Comparison of ENCODE assay signal across 1 cellular context in the genomic region with DNA sequence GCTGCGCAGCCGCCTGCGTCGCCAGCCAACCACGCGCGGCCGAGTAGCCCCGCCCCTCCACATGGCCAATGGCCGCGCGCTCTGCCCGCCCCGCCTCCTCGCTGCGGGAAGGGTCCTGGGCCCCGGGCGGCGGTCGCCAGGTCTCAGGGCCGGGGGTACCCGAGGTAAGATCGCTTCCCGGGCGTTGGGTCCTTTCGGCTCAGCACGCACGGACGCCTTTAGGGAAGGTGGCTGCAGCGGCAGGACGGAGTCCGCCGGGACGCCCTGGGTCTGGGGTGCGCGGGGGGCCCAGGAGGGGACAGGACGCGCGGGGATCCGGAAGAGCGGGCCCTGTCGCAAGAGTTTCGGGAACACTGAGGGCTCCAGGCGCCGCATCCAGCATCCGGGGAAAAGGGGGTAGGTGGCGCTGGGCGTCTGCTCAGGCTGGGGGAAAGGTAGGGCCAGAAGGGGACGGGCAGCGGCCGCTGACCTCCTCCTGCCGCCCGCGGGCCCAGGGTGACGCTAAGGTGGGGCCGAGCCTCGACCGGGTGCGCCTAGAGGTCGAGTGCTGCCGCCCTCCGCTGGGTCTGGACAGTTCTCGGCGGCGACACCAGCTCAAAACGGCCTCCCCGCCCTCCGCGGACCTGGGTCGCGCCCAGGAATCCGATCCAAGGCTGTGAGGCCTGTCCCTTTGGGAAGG.
TF ChIP-seq lines count a peak whose summit lies in the region.

A gene (plus strand): TSS at position 95 of the 679 bp plus-strand sequence. CDS start 7,791 bp downstream, outside the sequence.

TF ChIP-seq in HCT116, 20 proteins besides CTCF, POLR2A, EP300 and RAD21 (continued from another document):
- TF ChIP-seq, protein P1, sequence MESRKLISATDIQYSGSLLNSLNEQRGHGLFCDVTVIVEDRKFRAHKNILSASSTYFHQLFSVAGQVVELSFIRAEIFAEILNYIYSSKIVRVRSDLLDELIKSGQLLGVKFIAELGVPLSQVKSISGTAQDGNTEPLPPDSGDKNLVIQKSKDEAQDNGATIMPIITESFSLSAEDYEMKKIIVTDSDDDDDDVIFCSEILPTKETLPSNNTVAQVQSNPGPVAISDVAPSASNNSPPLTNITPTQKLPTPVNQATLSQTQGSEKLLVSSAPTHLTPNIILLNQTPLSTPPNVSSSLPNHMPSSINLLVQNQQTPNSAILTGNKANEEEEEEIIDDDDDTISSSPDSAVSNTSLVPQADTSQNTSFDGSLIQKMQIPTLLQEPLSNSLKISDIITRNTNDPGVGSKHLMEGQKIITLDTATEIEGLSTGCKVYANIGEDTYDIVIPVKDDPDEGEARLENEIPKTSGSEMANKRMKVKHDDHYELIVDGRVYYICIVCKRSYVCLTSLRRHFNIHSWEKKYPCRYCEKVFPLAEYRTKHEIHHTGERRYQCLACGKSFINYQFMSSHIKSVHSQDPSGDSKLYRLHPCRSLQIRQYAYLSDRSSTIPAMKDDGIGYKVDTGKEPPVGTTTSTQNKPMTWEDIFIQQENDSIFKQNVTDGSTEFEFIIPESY (IDR thresholded peaks at IDR 0.05; ENCODE audit: extremely low read depth, insufficient replicate concordance, low read length): no peak
- TF ChIP-seq JUND (IDR thresholded peaks at IDR 0.05): no peak
- TF ChIP-seq POLR2AphosphoS5 (IDR thresholded peaks at IDR 0.05; ENCODE audit: low read depth, low read length): peak; percentile 83
- TF ChIP-seq, protein P2, sequence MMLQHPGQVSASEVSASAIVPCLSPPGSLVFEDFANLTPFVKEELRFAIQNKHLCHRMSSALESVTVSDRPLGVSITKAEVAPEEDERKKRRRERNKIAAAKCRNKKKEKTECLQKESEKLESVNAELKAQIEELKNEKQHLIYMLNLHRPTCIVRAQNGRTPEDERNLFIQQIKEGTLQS (IDR thresholded peaks at IDR 0.05): no peak
- TF ChIP-seq, protein P3, sequence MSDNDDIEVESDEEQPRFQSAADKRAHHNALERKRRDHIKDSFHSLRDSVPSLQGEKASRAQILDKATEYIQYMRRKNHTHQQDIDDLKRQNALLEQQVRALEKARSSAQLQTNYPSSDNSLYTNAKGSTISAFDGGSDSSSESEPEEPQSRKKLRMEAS (IDR thresholded peaks at IDR 0.05): peak; percentile 63; the same call in 1 of the 2 replicates
- TF ChIP-seq CBX3 (IDR thresholded peaks at IDR 0.05; ENCODE audit: low read depth): no peak
- TF ChIP-seq EZH2 (IDR thresholded peaks at IDR 0.05): no peak
